1 cellular context compared by ENCODE assay signal in the genomic region with DNA sequence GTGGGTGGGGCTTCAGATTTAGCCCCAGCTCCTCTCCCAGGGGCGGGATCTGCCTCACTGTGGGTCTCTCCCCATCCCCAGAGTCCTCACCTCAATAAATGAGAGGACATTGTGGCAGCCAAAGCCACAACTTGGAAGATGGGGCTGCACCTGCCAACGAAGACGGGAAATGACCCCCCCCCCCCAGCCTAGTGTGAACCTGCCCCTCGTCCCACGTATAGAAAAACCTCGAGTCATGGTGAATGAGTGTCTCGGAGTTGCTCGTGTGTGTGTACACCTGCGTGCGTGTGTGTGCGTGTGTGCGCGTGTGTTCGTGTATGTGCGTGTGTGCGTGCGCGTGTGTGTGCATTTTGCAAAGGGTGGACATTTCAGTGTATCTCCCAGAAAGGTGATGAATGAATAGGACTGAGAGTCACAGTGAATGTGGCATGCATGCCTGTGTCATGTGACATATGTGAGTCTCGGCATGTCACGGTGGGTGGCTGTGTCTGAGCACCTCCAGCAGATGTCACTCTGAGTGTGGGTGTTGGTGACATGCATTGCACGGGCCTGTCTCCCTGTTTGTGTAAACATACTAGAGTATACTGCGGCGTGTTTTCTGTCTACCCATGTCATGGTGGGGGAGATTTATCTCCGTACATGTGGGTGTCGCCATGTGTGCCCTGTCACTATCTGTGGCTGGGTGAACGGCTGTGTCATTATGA.
TF ChIP-seq lines count a peak whose summit lies in the region.

No MANE protein-coding gene starts in this region.

TF ChIP-seq in neural cell, 6 proteins besides CTCF, POLR2A, EP300 and RAD21 (continued from another document):
- TF ChIP-seq, protein P1, sequence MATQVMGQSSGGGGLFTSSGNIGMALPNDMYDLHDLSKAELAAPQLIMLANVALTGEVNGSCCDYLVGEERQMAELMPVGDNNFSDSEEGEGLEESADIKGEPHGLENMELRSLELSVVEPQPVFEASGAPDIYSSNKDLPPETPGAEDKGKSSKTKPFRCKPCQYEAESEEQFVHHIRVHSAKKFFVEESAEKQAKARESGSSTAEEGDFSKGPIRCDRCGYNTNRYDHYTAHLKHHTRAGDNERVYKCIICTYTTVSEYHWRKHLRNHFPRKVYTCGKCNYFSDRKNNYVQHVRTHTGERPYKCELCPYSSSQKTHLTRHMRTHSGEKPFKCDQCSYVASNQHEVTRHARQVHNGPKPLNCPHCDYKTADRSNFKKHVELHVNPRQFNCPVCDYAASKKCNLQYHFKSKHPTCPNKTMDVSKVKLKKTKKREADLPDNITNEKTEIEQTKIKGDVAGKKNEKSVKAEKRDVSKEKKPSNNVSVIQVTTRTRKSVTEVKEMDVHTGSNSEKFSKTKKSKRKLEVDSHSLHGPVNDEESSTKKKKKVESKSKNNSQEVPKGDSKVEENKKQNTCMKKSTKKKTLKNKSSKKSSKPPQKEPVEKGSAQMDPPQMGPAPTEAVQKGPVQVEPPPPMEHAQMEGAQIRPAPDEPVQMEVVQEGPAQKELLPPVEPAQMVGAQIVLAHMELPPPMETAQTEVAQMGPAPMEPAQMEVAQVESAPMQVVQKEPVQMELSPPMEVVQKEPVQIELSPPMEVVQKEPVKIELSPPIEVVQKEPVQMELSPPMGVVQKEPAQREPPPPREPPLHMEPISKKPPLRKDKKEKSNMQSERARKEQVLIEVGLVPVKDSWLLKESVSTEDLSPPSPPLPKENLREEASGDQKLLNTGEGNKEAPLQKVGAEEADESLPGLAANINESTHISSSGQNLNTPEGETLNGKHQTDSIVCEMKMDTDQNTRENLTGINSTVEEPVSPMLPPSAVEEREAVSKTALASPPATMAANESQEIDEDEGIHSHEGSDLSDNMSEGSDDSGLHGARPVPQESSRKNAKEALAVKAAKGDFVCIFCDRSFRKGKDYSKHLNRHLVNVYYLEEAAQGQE (IDR thresholded peaks at IDR 0.05; ENCODE audit: borderline replicate concordance): no peak
- TF ChIP-seq TAF1 (IDR thresholded peaks at IDR 0.05; ENCODE audit: low read depth): no peak
